ENCODE assay signal across 36 cellular contexts in the genomic region with DNA sequence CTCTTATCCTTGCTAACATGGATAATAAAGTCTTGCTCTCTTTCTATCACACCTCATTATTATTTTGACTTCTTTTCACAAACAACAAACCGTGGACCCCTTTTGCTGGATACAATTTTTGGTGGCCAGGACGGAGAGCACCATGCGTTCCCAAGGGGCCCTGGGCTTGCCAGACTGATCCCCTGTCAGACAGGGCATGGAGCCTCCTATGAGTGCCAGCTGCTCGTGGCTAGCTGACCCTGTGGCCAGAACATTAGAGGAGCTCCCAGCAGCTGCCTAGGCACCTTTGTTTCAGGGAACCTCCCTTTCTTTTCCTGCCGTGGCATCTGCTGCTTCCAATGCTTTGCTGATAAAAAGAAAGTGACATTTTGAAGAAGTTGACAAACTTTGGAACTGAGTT.
"Had no signal": no experiment of that assay in that cellular context is flagged by ENCODE, and none has a peak within 500 bp of the region (broad histone marks: within the 10 kb centered on the region; RNA-seq: fewer than 3 reads in every experiment).

No MANE protein-coding gene starts in this region.

- H3K36me3 ChIP-seq: adrenal gland, brain microvascular endothelial cell, breast epithelium had no signal

- H3K27me3 ChIP-seq: adrenal gland, body of pancreas, brain microvascular endothelial cell, breast epithelium had no signal

- H3K36me3 Mint-ChIP-seq: activated CD4-positive, alpha-beta memory T cell treated with anti-CD3 and anti-CD28 coated beads for 36 hours; activated naive CD4-positive, alpha-beta T cell treated with anti-CD3 and anti-CD28 coated beads, Interleukin-2, amount 50 U/mL, for 72 hours; activated naive CD8-positive, alpha-beta T cell treated with anti-CD3 and anti-CD28 coated beads for 36 hours had no signal

- H3K27ac Mint-ChIP-seq: activated B cell treated with CpG ODN at 0.5 μM for 24 hours; activated CD4-positive, alpha-beta memory T cell treated with anti-CD3 and anti-CD28 coated beads for 36 hours; activated CD4-positive, alpha-beta T cell treated with anti-CD3 and anti-CD28 coated beads, Interleukin-2, amount 10 ng/mL, durations not matched to agents 24 days and 14 days; activated CD8-positive, alpha-beta T cell treated with anti-CD3 and anti-CD28 coated beads for 36 hours; activated naive CD4-positive, alpha-beta T cell treated with anti-CD3 and anti-CD28 coated beads for 36 hours; activated naive CD4-positive, alpha-beta T cell treated with anti-CD3 and anti-CD28 coated beads, Interleukin-2, amount 50 U/mL, for 72 hours; activated naive CD8-positive, alpha-beta T cell treated with anti-CD3 and anti-CD28 coated beads for 36 hours; activated T-cell treated with anti-CD3 and anti-CD28 coated beads, Interleukin-2, amount 50 U/mL, for 72 hours; activated T-helper 1 cell treated with anti-CD3 and anti-CD28 coated beads, Interleukin-12 subunit alpha, Interleukin-12 subunit beta, Interleukin-2, Interleukin-4 antibody, amounts not matched to agents 30 ng/mL and 10 ng/mL and 1 ng/mL, durations not matched to agents 14 hours and 24 hours and 36 hours; activated T-helper 17 cell treated with anti-CD3 and anti-CD28 coated beads, Interleukin-2, amount 50 U/mL, for 72 hours; T-helper 1 cell treated with Interleukin-12 subunit alpha and Interleukin-12 subunit beta and Interleukin-4 antibody, amounts not matched to agents 30 μg/mL and 1 μg/mL, for 36 hours; T-helper 2 cell treated with Interferon-gamma antibody and Interleukin-4, amounts not matched to agents 5 μg/mL and 100 μg/mL, for 36 hours had no signal

- H3K27me3 Mint-ChIP-seq: activated CD4-positive, alpha-beta memory T cell treated with anti-CD3 and anti-CD28 coated beads for 36 hours; activated CD8-positive, alpha-beta T cell treated with anti-CD3 and anti-CD28 coated beads for 36 hours; activated naive CD8-positive, alpha-beta T cell treated with anti-CD3 and anti-CD28 coated beads for 36 hours; activated T-helper 17 cell treated with anti-CD3 and anti-CD28 coated beads, Interleukin-2, amount 50 U/mL, for 72 hours had no signal

- FAIRE-seq: astrocyte, TTC549 had no signal

- DNase-seq: activated B cell treated with CpG ODN at 0.5 μM for 24 hours; activated CD4-positive, alpha-beta memory T cell treated with anti-CD3 and anti-CD28 coated beads for 36 hours; activated CD4-positive, alpha-beta T cell treated with anti-CD3 and anti-CD28 coated beads for 4 hours; activated CD4-positive, alpha-beta T cell treated with anti-CD3 and anti-CD28 coated beads, Interleukin-2, amount 10 ng/mL, durations not matched to agents 24 days and 14 days; activated CD4-positive, alpha-beta T cell treated with anti-CD3 and anti-CD28 coated beads, Interleukin-2, amount 50 U/mL, for 1 hour; activated CD4-positive, alpha-beta T cell treated with anti-CD3 and anti-CD28 coated beads, Interleukin-2, amount 50 U/mL, for 4 hours; activated CD4-positive, CD25-positive, alpha-beta regulatory T cell treated with anti-CD3 and anti-CD28 coated beads, Interleukin-2, amount 50 U/mL, for 72 hours; activated CD8-positive, alpha-beta memory T cell treated with anti-CD3 and anti-CD28 coated beads, Interleukin-2, amount 50 U/mL, for 4 hours; activated CD8-positive, alpha-beta T cell treated with anti-CD3 and anti-CD28 coated beads for 36 hours; activated effector memory CD4-positive, alpha-beta T cell treated with anti-CD3 and anti-CD28 coated beads, Interleukin-2, amount 50 U/mL, for 16 hours; activated gamma-delta T cell treated with Interleukin-2 at 50 U/mL for 16 hours; activated naive CD4-positive, alpha-beta T cell; activated naive CD4-positive, alpha-beta T cell treated with anti-CD3 and anti-CD28 coated beads for 36 hours; activated naive CD4-positive, alpha-beta T cell treated with anti-CD3 and anti-CD28 coated beads, Interleukin-2, amount 50 U/mL, for 16 hours; activated naive CD8-positive, alpha-beta T cell treated with anti-CD3 and anti-CD28 coated beads for 36 hours; activated T-cell treated with anti-CD3 and anti-CD28 coated beads for 4 hours; activated T-cell treated with anti-CD3 and anti-CD28 coated beads, Interleukin-2, amount 50 U/mL, for 1 hour; activated T-cell treated with anti-CD3 and anti-CD28 coated beads, Interleukin-2, amount 50 U/mL, for 4 hours; activated T-cell treated with anti-CD3 and anti-CD28 coated beads, Interleukin-2, amount 50 U/mL, for 72 hours; adrenal gland; amniotic stem cell; aorta; body of pancreas; brain microvascular endothelial cell; central memory CD4-positive, alpha-beta T cell; T-helper 2 cell; T-helper 9 cell had no signal

- ATAC-seq: activated CD8-positive, alpha-beta T cell treated with anti-CD3 and anti-CD28 coated beads for 36 hours; activated naive CD4-positive, alpha-beta T cell treated with anti-CD3 and anti-CD28 coated beads, Interleukin-2, amount 50 U/mL, for 72 hours; activated T-cell treated with anti-CD3 and anti-CD28 coated beads, Interleukin-2, amount 50 U/mL, for 4 hours; activated T-cell treated with anti-CD3 and anti-CD28 coated beads, Interleukin-2, amount 50 U/mL, for 72 hours; activated T-helper 17 cell treated with anti-CD3 and anti-CD28 coated beads, Interleukin-2, amount 50 U/mL, for 72 hours; body of pancreas had no signal

- H3K9me3 Mint-ChIP-seq: activated B cell treated with CpG ODN at 0.5 μM for 24 hours; activated CD4-positive, alpha-beta memory T cell treated with anti-CD3 and anti-CD28 coated beads for 36 hours; activated CD4-positive, alpha-beta T cell treated with anti-CD3 and anti-CD28 coated beads, Interleukin-2, amount 10 ng/mL, durations not matched to agents 24 days and 14 days; activated CD8-positive, alpha-beta T cell treated with anti-CD3 and anti-CD28 coated beads for 36 hours; activated naive CD4-positive, alpha-beta T cell treated with anti-CD3 and anti-CD28 coated beads for 36 hours; activated naive CD4-positive, alpha-beta T cell treated with anti-CD3 and anti-CD28 coated beads, Interleukin-2, amount 50 U/mL, for 72 hours; activated naive CD8-positive, alpha-beta T cell treated with anti-CD3 and anti-CD28 coated beads for 36 hours; activated T-cell treated with anti-CD3 and anti-CD28 coated beads, Interleukin-2, amount 50 U/mL, for 4 hours; activated T-cell treated with anti-CD3 and anti-CD28 coated beads, Interleukin-2, amount 50 U/mL, for 72 hours; activated T-helper 1 cell treated with anti-CD3 and anti-CD28 coated beads, Interleukin-12 subunit alpha, Interleukin-12 subunit beta, Interleukin-2, Interleukin-4 antibody, amounts not matched to agents 30 ng/mL and 10 ng/mL and 1 ng/mL, durations not matched to agents 14 hours and 24 hours and 36 hours; activated T-helper 17 cell treated with anti-CD3 and anti-CD28 coated beads, Interleukin-2, amount 50 U/mL, for 72 hours; T-helper 1 cell treated with Interleukin-12 subunit alpha and Interleukin-12 subunit beta and Interleukin-4 antibody, amounts not matched to agents 30 μg/mL and 1 μg/mL, for 36 hours; T-helper 2 cell treated with Interferon-gamma antibody and Interleukin-4, amounts not matched to agents 5 μg/mL and 100 μg/mL, for 36 hours had no signal

- H3K4me1 Mint-ChIP-seq: activated B cell treated with CpG ODN at 0.5 μM for 24 hours; activated CD4-positive, alpha-beta T cell treated with anti-CD3 and anti-CD28 coated beads, Interleukin-2, amount 10 ng/mL, durations not matched to agents 24 days and 14 days; activated naive CD8-positive, alpha-beta T cell treated with anti-CD3 and anti-CD28 coated beads for 36 hours; activated T-helper 17 cell treated with anti-CD3 and anti-CD28 coated beads, Interleukin-2, amount 50 U/mL, for 72 hours had no signal

- H3K4me3 ChIP-seq: adrenal gland, body of pancreas, breast epithelium had no signal

- H3K4me1 ChIP-seq: adrenal gland, body of pancreas, breast epithelium had no signal

- H3K9me3 ChIP-seq: adrenal gland, body of pancreas, breast epithelium had no signal

- H3K4me3 Mint-ChIP-seq: activated B cell treated with CpG ODN at 0.5 μM for 24 hours; activated CD4-positive, alpha-beta memory T cell treated with anti-CD3 and anti-CD28 coated beads for 36 hours; activated CD4-positive, alpha-beta T cell treated with anti-CD3 and anti-CD28 coated beads, Interleukin-2, amount 10 ng/mL, durations not matched to agents 24 days and 14 days; activated CD8-positive, alpha-beta T cell treated with anti-CD3 and anti-CD28 coated beads for 36 hours; activated naive CD4-positive, alpha-beta T cell treated with anti-CD3 and anti-CD28 coated beads for 36 hours; activated naive CD8-positive, alpha-beta T cell treated with anti-CD3 and anti-CD28 coated beads for 36 hours; activated T-cell treated with anti-CD3 and anti-CD28 coated beads, Interleukin-2, amount 50 U/mL, for 4 hours; activated T-cell treated with anti-CD3 and anti-CD28 coated beads, Interleukin-2, amount 50 U/mL, for 72 hours; activated T-helper 1 cell treated with anti-CD3 and anti-CD28 coated beads, Interleukin-12 subunit alpha, Interleukin-12 subunit beta, Interleukin-2, Interleukin-4 antibody, amounts not matched to agents 30 ng/mL and 10 ng/mL and 1 ng/mL, durations not matched to agents 14 hours and 24 hours and 36 hours; activated T-helper 17 cell treated with anti-CD3 and anti-CD28 coated beads, Interleukin-2, amount 50 U/mL, for 72 hours; T-helper 1 cell treated with Interleukin-12 subunit alpha and Interleukin-12 subunit beta and Interleukin-4 antibody, amounts not matched to agents 30 μg/mL and 1 μg/mL, for 36 hours; T-helper 2 cell treated with Interferon-gamma antibody and Interleukin-4, amounts not matched to agents 5 μg/mL and 100 μg/mL, for 36 hours had no signal

- H3K27ac ChIP-seq: adrenal gland, body of pancreas, brain microvascular endothelial cell, breast epithelium, VCaP had no signal
